Comparison of ENCODE assay signal across 10 cellular contexts in the genomic region with DNA sequence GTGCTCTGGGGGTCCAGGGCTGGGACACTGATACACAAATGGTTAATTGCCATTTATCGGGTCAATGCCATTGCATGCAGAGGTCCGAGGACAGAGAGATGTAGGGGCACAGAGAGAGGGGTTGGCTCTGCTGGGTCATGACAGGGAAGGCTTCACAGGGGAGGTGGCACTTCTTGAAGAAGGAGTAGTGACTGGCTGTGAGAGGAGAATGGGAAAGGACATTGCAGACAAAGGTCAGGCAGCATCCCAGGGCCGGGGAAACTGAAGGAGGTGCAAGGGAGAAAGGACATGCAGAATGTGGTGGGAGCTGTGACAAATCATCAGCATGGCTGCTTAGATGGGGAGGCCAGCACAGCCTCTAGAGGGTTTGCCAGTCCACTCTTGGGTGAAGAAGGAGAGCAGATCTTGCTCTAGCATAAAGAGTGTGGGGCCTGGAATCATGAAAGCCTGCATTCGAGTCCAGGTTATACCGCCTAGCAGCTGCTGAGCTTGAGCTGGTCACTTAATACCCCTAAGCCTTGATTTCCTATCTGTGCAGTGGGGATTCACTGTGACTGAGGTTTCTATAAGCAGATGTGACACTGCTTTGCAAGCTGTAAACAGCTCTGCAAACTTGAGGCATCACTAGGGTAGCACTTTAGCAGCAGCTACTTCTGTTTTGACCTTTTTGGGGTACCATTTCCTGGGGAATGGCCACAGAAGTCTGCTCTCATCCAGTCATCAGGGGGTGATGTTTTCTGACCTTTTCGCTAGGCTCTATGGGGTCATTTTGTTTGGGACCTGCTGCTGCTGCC. TPM values are rescaled to one million over a fixed set of nuclear protein-coding genes. Genes with fewer than 3 reads are reported as not detected.
DNase-seq lines count a peak whose midpoint lies in the region; ATAC-seq and TF ChIP-seq lines count a peak whose summit lies in the region.
"Had no signal": no experiment of that assay in that cellular context is flagged by ENCODE, and none has a peak within 500 bp of the region (broad histone marks: within the 10 kb centered on the region; RNA-seq: fewer than 3 reads in every experiment).

No MANE protein-coding gene starts in this region.

- H3K4me3 Mint-ChIP-seq in stimulated activated memory B cell treated with anti-CD40 and anti-IgM and Interleukin-4, amounts not matched to agents 10 μg/mL and 1 μg/mL and 100 μg/mL, for 72 hours = no peak overlapping the region

- intact Hi-C loops in PC-9 (cut with micrococcal nuclease; ENCODE audit: unreplicated experiment) = loop anchor here (1.0 to 2.0 kb wide), 3 partner anchors 31 to 88 kb away; partner anchors contain the start of gene CSF1
- intact Hi-C loops in esophagus muscularis mucosa (cut with DNase I) = no loop called here

- H3K9me3 ChIP-seq in PC-9 (ENCODE audit: insufficient read depth, low read depth) (no peaks in the 10 kb centered on the region), esophagus muscularis mucosa (no peaks in the 10 kb centered on the region)

- H3K27ac ChIP-seq in PC-9 (peak overlapping the region; percentile 85), esophagus muscularis mucosa (replicated peaks in 1 of 4) (peak overlapping the region; percentile 40 to 55 (median 46))

- peaks cover 78% of the 10 kb centered on the region for H3K4me1 ChIP-seq in PC-9 (replicated peaks; ENCODE audit: insufficient read depth)
- peaks cover 47 to 54% (median 49%) of the 10 kb centered on the region in 4 donors for H3K4me1 ChIP-seq in esophagus muscularis mucosa

- WGBS in esophagus muscularis mucosa = 81% methylated on average over 6 of the region's 6 CpGs

- DNase-seq in GM12865 (ENCODE audit: low read depth) = peak; percentile 36
- no peak for DNase-seq in PC-9
- no peak for DNase-seq in esophagus muscularis mucosa (ENCODE audit: extremely low spot score)
- no peak for DNase-seq in HPDE6-E6E7 (ENCODE audit: extremely low spot score)
- DNase-seq in cerebellar cortex (ENCODE audit: low spot score) = no peak
- no peak for DNase-seq in NCI-H2107 (lab: John Stamatoyannopoulos, UW)
- DNase-seq: stimulated activated CD4-positive, alpha-beta T cell treated with anti-CD3 and anti-CD28 coated beads, Interleukin-4, amount 100 ng/mL, for 1 hour had no signal

- H3K36me3 ChIP-seq in PC-9 (ENCODE audit: low read depth) (no peaks in the 10 kb centered on the region), esophagus muscularis mucosa (no peaks in the 10 kb centered on the region)

- no peak for TF ChIP-seq EP300 in esophagus muscularis mucosa (IDR thresholded peaks at IDR 0.05)

- TF ChIP-seq CTCF in GM12865 (IDR thresholded peaks at IDR 0.05; ENCODE audit: insufficient read depth, low read depth, low read length, missing control alignments) (no peak), PC-9 (conservative IDR thresholded peaks at IDR 0.05) (no peak), esophagus muscularis mucosa (IDR thresholded peaks at IDR 0.05) (no peak)

- no TSS peak for BruUV-seq in PC-9 (replicated peaks; lab: Mats Ljungman, UMichigan)

- H3F3A ChIP-seq in PC-9 (ENCODE audit: insufficient read depth, low read depth) = peaks cover 60% of the 10 kb centered on the region

- no peak overlapping the region for H2AFZ ChIP-seq in PC-9

- H3K27me3 Mint-ChIP-seq in stimulated activated memory B cell treated with anti-CD40 and anti-IgM and Interleukin-4, amounts not matched to agents 10 μg/mL and 1 μg/mL and 100 μg/mL, for 72 hours = no peaks in the 10 kb centered on the region

- H3K4me2 ChIP-seq in PC-9 = peak overlapping the region; percentile 66

- no peaks in the 10 kb centered on the region for H4K20me1 ChIP-seq in PC-9 (ENCODE audit: insufficient read depth)

- no peaks in the 10 kb centered on the region for H3K79me2 ChIP-seq in PC-9 (ENCODE audit: low read depth)

- no peaks in the 10 kb centered on the region for H3K36me3 Mint-ChIP-seq in stimulated activated memory B cell treated with anti-CD40 and anti-IgM and Interleukin-4, amounts not matched to agents 10 μg/mL and 1 μg/mL and 100 μg/mL, for 72 hours

- peak overlapping the region; percentile 59 for H3K27ac Mint-ChIP-seq in stimulated activated memory B cell treated with anti-CD40 and anti-IgM and Interleukin-4, amounts not matched to agents 10 μg/mL and 1 μg/mL and 100 μg/mL, for 72 hours

- CTCF ChIA-PET in PC-9 (lab: Charles Lee) = interaction anchor here (0.7 to 1.1 kb wide), 2 partner anchors 31 to 161 kb away, joined by 3 to 5 read pairs; no protein-coding TSS in a partner anchor

- POLR2A ChIA-PET in PC-9 (lab: Charles Lee; ENCODE audit: unreplicated experiment) = interaction anchor here (0.5 to 1.3 kb wide), 7 partner anchors 8 to 164 kb away, joined by 3 to 13 read pairs (median 5); no protein-coding TSS in a partner anchor

- TF ChIP-seq POLR2A in esophagus muscularis mucosa (IDR thresholded peaks at IDR 0.05; ENCODE audit: low read depth) = no peak

- no peaks in the 10 kb centered on the region for H3K9me3 Mint-ChIP-seq in stimulated activated memory B cell treated with anti-CD40 and anti-IgM and Interleukin-4, amounts not matched to agents 10 μg/mL and 1 μg/mL and 100 μg/mL, for 72 hours

- no peaks in the 10 kb centered on the region for H3K9me2 ChIP-seq in PC-9 (ENCODE audit: insufficient read depth)

- peak; percentile 22 for ATAC-seq in stimulated activated memory B cell treated with anti-CD40 and anti-IgM and Interleukin-4, amounts not matched to agents 10 μg/mL and 1 μg/mL and 100 μg/mL, for 72 hours

- H3K27me3 ChIP-seq in PC-9 (ENCODE audit: insufficient read depth, low read depth) (no peaks in the 10 kb centered on the region), esophagus muscularis mucosa (no peaks in the 10 kb centered on the region)

- H3K4me1 Mint-ChIP-seq in stimulated activated memory B cell treated with anti-CD40 and anti-IgM and Interleukin-4, amounts not matched to agents 10 μg/mL and 1 μg/mL and 100 μg/mL, for 72 hours = peaks cover 41% of the 10 kb centered on the region

- H3K4me3 ChIP-seq in GM12865 (ENCODE audit: low read depth, low read length) (no peak overlapping the region), PC-9 (peak overlapping the region; percentile 1; the same call in 1 of the 2 replicates), esophagus muscularis mucosa (no peak overlapping the region)

RNA-seq across cellular contexts. Expression of gene EPS8L3, which starts 59.2 kb away (rescaled TPM):
- total RNA-seq in PC-9 (2021) (0.68 and 1.2 TPM in 2 replicates), esophagus muscularis mucosa (under 1 TPM in 1 of 4 donors, not detected in 3; 0.52 TPM)
- total RNA-seq: lung microvascular endothelial cell, omental fat pad had no signal
